In the genomic region with DNA sequence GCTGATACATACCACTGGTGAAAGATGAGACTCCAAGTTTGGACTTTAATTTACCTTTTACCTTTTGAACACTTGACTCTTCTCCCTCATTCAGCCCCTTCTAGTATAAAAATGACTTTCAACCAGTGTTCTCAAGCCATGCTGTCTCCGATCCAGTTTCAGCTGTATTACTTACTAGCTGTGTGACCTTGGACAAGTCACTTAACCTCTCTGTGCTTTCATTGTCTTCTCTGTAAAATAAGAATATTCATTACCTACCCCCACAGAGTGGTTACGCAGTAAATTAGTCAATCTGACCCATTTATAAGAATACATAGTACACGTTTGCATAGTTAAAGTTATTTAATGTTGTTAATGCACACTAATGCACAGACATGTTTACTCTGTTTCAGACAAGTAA, we compare ENCODE assay signal across 18 cellular contexts. TPM values are rescaled to one million over a fixed set of nuclear protein-coding genes. Genes with fewer than 3 reads are reported as not detected.
DNase-seq lines count a peak whose midpoint lies in the region; ATAC-seq and TF ChIP-seq lines count a peak whose summit lies in the region.
"Had no signal": no experiment of that assay in that cellular context is flagged by ENCODE, and none has a peak within 500 bp of the region (broad histone marks: within the 10 kb centered on the region; RNA-seq: fewer than 3 reads in every experiment).

No MANE protein-coding gene starts in this region.

- H3K36me3 ChIP-seq in lower lobe of right lung = no peaks in the 10 kb centered on the region
- H3K36me3 ChIP-seq: neural progenitor cell, prostate gland had no signal

- intact Hi-C loops in lower lobe of right lung (cut with DNase I) = no loop called here

- no peak for DNase-seq in activated T-cell treated with anti-CD3 and anti-CD28 coated beads, Interleukin-2, amount 50 U/mL, for 4 hours
- DNase-seq in activated T-cell treated with anti-CD3 and anti-CD28 coated beads, Interleukin-2, amount 50 U/mL, for 1 hour = no peak
- DNase-seq in activated naive CD8-positive, alpha-beta T cell treated with anti-CD3 and anti-CD28 coated beads, Interleukin-2, amount 50 U/mL, for 24 hours = no peak
- no peak for DNase-seq in stimulated activated effector memory CD8-positive, alpha-beta T cell treated with anti-CD3 and anti-CD28 coated beads, Interleukin-12 subunit alpha, Interleukin-12 subunit beta, amount 100 ng/mL, for 72 hours (ENCODE audit: low spot score in 2 of 2)
- DNase-seq in foreskin keratinocyte (no peak), HCEC 1CT (no peak), lower lobe of right lung (no peak)
- DNase-seq: activated effector memory CD4-positive, alpha-beta T cell treated with Interleukin-2 at 50 U/mL for 16 hours; anterior cingulate cortex; caudate nucleus; EL; NCI-H1105; NCI-H510A; stimulated activated CD4-positive, alpha-beta T cell treated with anti-CD3 and anti-CD28 coated beads, Interleukin-4, amount 100 ng/mL, for 24 hours had no signal

- H3K9me3 ChIP-seq in lower lobe of right lung = no peaks in the 10 kb centered on the region
- H3K9me3 ChIP-seq: prostate gland had no signal

- no peaks in the 10 kb centered on the region for H3K9me3 Mint-ChIP-seq in activated T-cell treated with anti-CD3 and anti-CD28 coated beads, Interleukin-2, amount 50 U/mL, for 4 hours
- no peaks in the 10 kb centered on the region for H3K9me3 Mint-ChIP-seq in IgD-negative memory B cell
- H3K9me3 Mint-ChIP-seq in activated naive CD8-positive, alpha-beta T cell treated with anti-CD3 and anti-CD28 coated beads, Interleukin-2, amount 50 U/mL, for 24 hours = peaks cover 6% of the 10 kb centered on the region
- peaks cover 2% of the 10 kb centered on the region for H3K9me3 Mint-ChIP-seq in stimulated activated effector memory CD8-positive, alpha-beta T cell treated with anti-CD3 and anti-CD28 coated beads, Interleukin-12 subunit alpha, Interleukin-12 subunit beta, amount 100 ng/mL, for 72 hours
- H3K9me3 Mint-ChIP-seq: neural progenitor cell had no signal

- no peak overlapping the region for H3K27ac ChIP-seq in foreskin keratinocyte
- no peak overlapping the region for H3K27ac ChIP-seq in lower lobe of right lung
- H3K27ac ChIP-seq: neural progenitor cell, prostate gland had no signal

- TF ChIP-seq CTCF in foreskin keratinocyte (conservative IDR thresholded peaks at IDR 0.05) (no peak), lower lobe of right lung (IDR thresholded peaks at IDR 0.05) (no peak)

- H3K4me3 Mint-ChIP-seq in activated T-cell treated with anti-CD3 and anti-CD28 coated beads, Interleukin-2, amount 50 U/mL, for 4 hours = peak overlapping the region; percentile 55
- no peak overlapping the region for H3K4me3 Mint-ChIP-seq in IgD-negative memory B cell
- peak overlapping the region; percentile 30 for H3K4me3 Mint-ChIP-seq in activated naive CD8-positive, alpha-beta T cell treated with anti-CD3 and anti-CD28 coated beads, Interleukin-2, amount 50 U/mL, for 24 hours
- peak overlapping the region; percentile 64 for H3K4me3 Mint-ChIP-seq in stimulated activated effector memory CD8-positive, alpha-beta T cell treated with anti-CD3 and anti-CD28 coated beads, Interleukin-12 subunit alpha, Interleukin-12 subunit beta, amount 100 ng/mL, for 72 hours
- H3K4me3 Mint-ChIP-seq: neural progenitor cell had no signal

- H3K4me1 ChIP-seq in foreskin keratinocyte = peaks cover 19% of the 10 kb centered on the region
- H3K4me1 ChIP-seq in lower lobe of right lung = no peaks in the 10 kb centered on the region
- H3K4me1 ChIP-seq: neural progenitor cell, prostate gland had no signal

- peaks cover 44% of the 10 kb centered on the region for H3K4me1 Mint-ChIP-seq in activated T-cell treated with anti-CD3 and anti-CD28 coated beads, Interleukin-2, amount 50 U/mL, for 4 hours (ENCODE audit: low read depth)
- H3K4me1 Mint-ChIP-seq in IgD-negative memory B cell = peaks cover 22 to 36% (median 32%) of the 10 kb centered on the region in 3 donors
- peaks cover 61% of the 10 kb centered on the region for H3K4me1 Mint-ChIP-seq in activated naive CD8-positive, alpha-beta T cell treated with anti-CD3 and anti-CD28 coated beads, Interleukin-2, amount 50 U/mL, for 24 hours
- peaks cover 54% of the 10 kb centered on the region for H3K4me1 Mint-ChIP-seq in stimulated activated effector memory CD8-positive, alpha-beta T cell treated with anti-CD3 and anti-CD28 coated beads, Interleukin-12 subunit alpha, Interleukin-12 subunit beta, amount 100 ng/mL, for 72 hours
- H3K4me1 Mint-ChIP-seq: neural progenitor cell had no signal

- no peak overlapping the region for H3K4me3 ChIP-seq in lower lobe of right lung
- H3K4me3 ChIP-seq: neural progenitor cell, prostate gland, smooth muscle cell had no signal

- peak overlapping the region in 2 of 3 donors; percentile 70 to 92 for H3K27ac Mint-ChIP-seq in IgD-negative memory B cell
- peak overlapping the region; percentile 98 for H3K27ac Mint-ChIP-seq in activated naive CD8-positive, alpha-beta T cell treated with anti-CD3 and anti-CD28 coated beads, Interleukin-2, amount 50 U/mL, for 24 hours
- peak overlapping the region; percentile 96 for H3K27ac Mint-ChIP-seq in stimulated activated effector memory CD8-positive, alpha-beta T cell treated with anti-CD3 and anti-CD28 coated beads, Interleukin-12 subunit alpha, Interleukin-12 subunit beta, amount 100 ng/mL, for 72 hours
- H3K27ac Mint-ChIP-seq: neural progenitor cell had no signal

- H3K27me3 ChIP-seq in foreskin keratinocyte = no peaks in the 10 kb centered on the region
- no peaks in the 10 kb centered on the region for H3K27me3 ChIP-seq in lower lobe of right lung (ENCODE audit: low read depth)
- H3K27me3 ChIP-seq: neural progenitor cell had no signal

- no peaks in the 10 kb centered on the region for H3K27me3 Mint-ChIP-seq in activated T-cell treated with anti-CD3 and anti-CD28 coated beads, Interleukin-2, amount 50 U/mL, for 4 hours (ENCODE audit: low read depth)
- H3K27me3 Mint-ChIP-seq in IgD-negative memory B cell = no peaks in the 10 kb centered on the region
- no peaks in the 10 kb centered on the region for H3K27me3 Mint-ChIP-seq in activated naive CD8-positive, alpha-beta T cell treated with anti-CD3 and anti-CD28 coated beads, Interleukin-2, amount 50 U/mL, for 24 hours

- H3K36me3 Mint-ChIP-seq in activated T-cell treated with anti-CD3 and anti-CD28 coated beads, Interleukin-2, amount 50 U/mL, for 4 hours (ENCODE audit: insufficient read depth) = peaks cover 3% of the 10 kb centered on the region
- peaks cover 2% of the 10 kb centered on the region for H3K36me3 Mint-ChIP-seq in IgD-negative memory B cell
- peaks cover 7% of the 10 kb centered on the region for H3K36me3 Mint-ChIP-seq in activated naive CD8-positive, alpha-beta T cell treated with anti-CD3 and anti-CD28 coated beads, Interleukin-2, amount 50 U/mL, for 24 hours (ENCODE audit: low read depth)
- H3K36me3 Mint-ChIP-seq in stimulated activated effector memory CD8-positive, alpha-beta T cell treated with anti-CD3 and anti-CD28 coated beads, Interleukin-12 subunit alpha, Interleukin-12 subunit beta, amount 100 ng/mL, for 72 hours = no peaks in the 10 kb centered on the region
- H3K36me3 Mint-ChIP-seq: neural progenitor cell had no signal

- ATAC-seq in activated T-cell treated with anti-CD3 and anti-CD28 coated beads, Interleukin-2, amount 50 U/mL, for 4 hours = no peak
- no peak for ATAC-seq in activated naive CD8-positive, alpha-beta T cell treated with anti-CD3 and anti-CD28 coated beads, Interleukin-2, amount 50 U/mL, for 24 hours
- no peak for ATAC-seq in stimulated activated effector memory CD8-positive, alpha-beta T cell treated with anti-CD3 and anti-CD28 coated beads, Interleukin-12 subunit alpha, Interleukin-12 subunit beta, amount 100 ng/mL, for 72 hours
- ATAC-seq in foreskin keratinocyte (no peak), lower lobe of right lung (no peak)

RNA-seq across cellular contexts. Expression of a gene that starts 12.6 kb away (rescaled TPM):
- total RNA-seq in activated T-cell treated with anti-CD3 and anti-CD28 coated beads, Interleukin-2, amount 50 U/mL, for 4 hours = 10 to 100 TPM; 51.1 to 71.9 (median 66.2) TPM
- polyA plus RNA-seq in IgD-negative memory B cell (7.3 TPM), foreskin keratinocyte (14.7 and 17.4 TPM in 2 replicates)
- total RNA-seq in foreskin keratinocyte (43.3 and 52.0 TPM in 2 replicates), lower lobe of right lung (152 TPM)

Comparison
In these comparisons a context has a peak if more than half of its experiments do, and no peak if none do; other contexts are left out.
1. H3K4me3 Mint-ChIP-seq: peak in activated T-cell treated with anti-CD3 and anti-CD28 coated beads, Interleukin-2, amount 50 U/mL, for 4 hours (single experiment), activated naive CD8-positive, alpha-beta T cell treated with anti-CD3 and anti-CD28 coated beads, Interleukin-2, amount 50 U/mL, for 24 hours (single experiment) and stimulated activated effector memory CD8-positive, alpha-beta T cell treated with anti-CD3 and anti-CD28 coated beads, Interleukin-12 subunit alpha, Interleukin-12 subunit beta, amount 100 ng/mL, for 72 hours (single experiment); none in IgD-negative memory B cell (0 of 4).
2. Peak in every context shown above with its lines, with median percentiles within 50 percentile points of each other: H3K27ac Mint-ChIP-seq.